9 cellular contexts compared by ENCODE assay signal in genomic region chr13:30308548-30308947, GRCh38. TPM values are rescaled to one million over a fixed set of nuclear protein-coding genes. Genes with fewer than 3 reads are reported as not detected.
DNase-seq lines count a peak whose midpoint lies in the region; ATAC-seq and TF ChIP-seq lines count a peak whose summit lies in the region.
"Had no signal": no experiment of that assay in that cellular context is flagged by ENCODE, and none has a peak within 500 bp of the region (broad histone marks: within the 10 kb centered on the region; RNA-seq: fewer than 3 reads in every experiment).

No MANE protein-coding gene starts in this region.

- CTCF ChIA-PET in CD8-positive, alpha-beta T cell (lab: Charles Lee) = interaction anchor here (0.8 kb wide), 2 partner anchors 9 to 153 kb away, joined by 3 read pairs; no protein-coding TSS in a partner anchor
- CTCF ChIA-PET in activated CD8-positive, alpha-beta T cell treated with anti-CD3 and anti-CD28 coated beads, Interleukin-2, amount 10 ng/mL, durations not matched to agents 7 days and 5 days (lab: Charles Lee) = interaction anchor here (0.8 to 5.5 kb wide), 5 partner anchors 35 to 193 kb away, joined by 3 to 29 read pairs (median 3); no protein-coding TSS in a partner anchor

- POLR2A ChIA-PET in CD8-positive, alpha-beta T cell (lab: Charles Lee) = interaction anchor here (1.0 to 2.2 kb wide), 2 partner anchors 87 to 111 kb away, joined by 3 to 6 read pairs; no protein-coding TSS in a partner anchor
- POLR2A ChIA-PET in activated CD8-positive, alpha-beta T cell treated with anti-CD3 and anti-CD28 coated beads, Interleukin-2, amount 10 ng/mL, durations not matched to agents 7 days and 5 days (lab: Charles Lee) = interaction anchor here (1.2 to 1.7 kb wide), 2 partner anchors 67 to 157 kb away, joined by 4 read pairs; partner anchors contain the start of gene HMGB1

- no peaks in the 10 kb centered on the region for H3K27me3 Mint-ChIP-seq in CD8-positive, alpha-beta T cell (ENCODE audit: low read depth)
- peaks cover 1% of the 10 kb centered on the region; the same call in 1 of the 2 replicates for H3K27me3 Mint-ChIP-seq in HFFc6 (ENCODE audit: insufficient read depth)
- no peaks in the 10 kb centered on the region for H3K27me3 Mint-ChIP-seq in activated CD8-positive, alpha-beta T cell treated with anti-CD3 and anti-CD28 coated beads, Interleukin-2, amount 10 ng/mL, durations not matched to agents 7 days and 5 days (ENCODE audit: low read depth)

- H3K9me3 Mint-ChIP-seq in CD8-positive, alpha-beta T cell = no peaks in the 10 kb centered on the region
- no peaks in the 10 kb centered on the region for H3K9me3 Mint-ChIP-seq in HFFc6
- no peaks in the 10 kb centered on the region for H3K9me3 Mint-ChIP-seq in activated CD8-positive, alpha-beta T cell treated with anti-CD3 and anti-CD28 coated beads, Interleukin-2, amount 10 ng/mL, durations not matched to agents 7 days and 5 days (ENCODE audit: insufficient read depth)

- no peaks in the 10 kb centered on the region for H3K9me3 ChIP-seq in CD8-positive, alpha-beta T cell (ENCODE audit: low read length)
- H3K9me3 ChIP-seq in lung (ENCODE audit: control insufficient read depth in 2 of 2, insufficient read depth in 1 of 2, low read length in 1 of 2) (no peaks in the 10 kb centered on the region), testis (no peaks in the 10 kb centered on the region)
- H3K9me3 ChIP-seq: spleen had no signal

- H3K27ac Mint-ChIP-seq in CD8-positive, alpha-beta T cell = no peak overlapping the region
- peak overlapping the region; percentile 84 for H3K27ac Mint-ChIP-seq in HFFc6
- no peak overlapping the region for H3K27ac Mint-ChIP-seq in activated CD8-positive, alpha-beta T cell treated with anti-CD3 and anti-CD28 coated beads, Interleukin-2, amount 10 ng/mL, durations not matched to agents 7 days and 5 days

- H3K4me3 Mint-ChIP-seq in CD8-positive, alpha-beta T cell = peak overlapping the region; percentile 52
- H3K4me3 Mint-ChIP-seq in HFFc6 = peak overlapping the region; percentile 5; the same call in 1 of the 2 replicates
- H3K4me3 Mint-ChIP-seq in activated CD8-positive, alpha-beta T cell treated with anti-CD3 and anti-CD28 coated beads, Interleukin-2, amount 10 ng/mL, durations not matched to agents 7 days and 5 days = peak overlapping the region; percentile 23

- no peak for TF ChIP-seq CTCF in CD8-positive, alpha-beta T cell (IDR thresholded peaks at IDR 0.05)
- no peak for TF ChIP-seq CTCF in HFFc6 (IDR thresholded peaks at IDR 0.05)
- TF ChIP-seq CTCF in lung (IDR thresholded peaks at IDR 0.05; ENCODE audit: control extremely low read depth, extremely low read depth) = no peak
- TF ChIP-seq CTCF in testis (IDR thresholded peaks at IDR 0.05) = no peak

- no peak overlapping the region for H3K4me3 ChIP-seq in CD8-positive, alpha-beta T cell (ENCODE audit: low read depth, low read length)
- H3K4me3 ChIP-seq in lung (no peak overlapping the region), testis (no peak overlapping the region)

- peaks cover 15% of the 10 kb centered on the region for H3K4me1 Mint-ChIP-seq in CD8-positive, alpha-beta T cell (ENCODE audit: low read depth)
- H3K4me1 Mint-ChIP-seq in HFFc6 (ENCODE audit: low read depth) = peaks cover 46% of the 10 kb centered on the region
- H3K4me1 Mint-ChIP-seq in activated CD8-positive, alpha-beta T cell treated with anti-CD3 and anti-CD28 coated beads, Interleukin-2, amount 10 ng/mL, durations not matched to agents 7 days and 5 days (ENCODE audit: low read depth) = peaks cover 34% of the 10 kb centered on the region

- H3K36me3 ChIP-seq in CD8-positive, alpha-beta T cell (ENCODE audit: insufficient read depth, low read length) = no peaks in the 10 kb centered on the region
- H3K36me3 ChIP-seq in lung (ENCODE audit: control insufficient read depth in 2 of 2, insufficient read depth in 2 of 2, low read length in 2 of 2) (no peaks in the 10 kb centered on the region), testis (ENCODE audit: low read depth, missing control alignments) (no peaks in the 10 kb centered on the region)
- H3K36me3 ChIP-seq: spleen had no signal

- no peak overlapping the region for H3K27ac ChIP-seq in CD8-positive, alpha-beta T cell (ENCODE audit: low read depth, low read length)
- H3K27ac ChIP-seq in lung (ENCODE audit: low read depth in 1 of 2, low read length in 1 of 2) (no peak overlapping the region), testis (no peak overlapping the region)

- no peak for DNase-seq in CD8-positive, alpha-beta T cell
- DNase-seq in HFFc6 (peak; percentile 31), lung (ENCODE audit: low spot score) (peak; percentile 59), NCI-H2029 treated with DMSO at 0.1 percent for 48 hours (lab: John Stamatoyannopoulos, UW) (no peak), midbrain (lab: John Stamatoyannopoulos, UW) (no peak), testis (no peak)
- no peak for DNase-seq in activated CD8-positive, alpha-beta T cell treated with anti-CD3 and anti-CD28 coated beads, Interleukin-2, amount 10 ng/mL, durations not matched to agents 7 days and 5 days
- DNase-seq: spleen had no signal

- ATAC-seq in CD8-positive, alpha-beta T cell = no peak
- ATAC-seq in activated CD8-positive, alpha-beta T cell treated with anti-CD3 and anti-CD28 coated beads, Interleukin-2, amount 10 ng/mL, durations not matched to agents 7 days and 5 days = no peak
- no peak for ATAC-seq in lung (ENCODE audit: insufficient read depth, low FRiP score)
- ATAC-seq in GM21360 (IDR thresholded peaks at IDR 0.05; ENCODE audit: unreplicated experiment) = no peak

- no peaks in the 10 kb centered on the region for H3K27me3 ChIP-seq in CD8-positive, alpha-beta T cell (ENCODE audit: insufficient read depth, low read length)
- H3K27me3 ChIP-seq in lung (ENCODE audit: control insufficient read depth, insufficient read depth) (no peaks in the 10 kb centered on the region), testis (no peaks in the 10 kb centered on the region)
- H3K27me3 ChIP-seq: spleen had no signal

- 39 to 47% methylated on average over 4 of the region's 4 CpGs for WGBS in lung, 2 donors
- WGBS in testis, 2 donors = 80 to 83% methylated on average over 4 of the region's 4 CpGs

- TF ChIP-seq POLR2A in testis (IDR thresholded peaks at IDR 0.05) = no peak

- intact Hi-C loops in CD8-positive, alpha-beta T cell (cut with DNase I, micrococcal nuclease) = loop anchor here (5.0 to 10.0 kb wide), 6 partner anchors 66 to 854 kb away; partner anchors contain the start of genes HSPH1 (in 1 of the 2) and USPL1 (in 1 of the 2)
- intact Hi-C loops in testis (cut with DNase I; ENCODE audit: low total_unique reads) = no loop called here

- peaks cover 3% of the 10 kb centered on the region for H3K36me3 Mint-ChIP-seq in CD8-positive, alpha-beta T cell
- peaks cover 12% of the 10 kb centered on the region for H3K36me3 Mint-ChIP-seq in HFFc6 (ENCODE audit: low read depth)
- H3K36me3 Mint-ChIP-seq in activated CD8-positive, alpha-beta T cell treated with anti-CD3 and anti-CD28 coated beads, Interleukin-2, amount 10 ng/mL, durations not matched to agents 7 days and 5 days (ENCODE audit: low read depth) = peaks cover 7% of the 10 kb centered on the region

- H3K4me1 ChIP-seq in CD8-positive, alpha-beta T cell (ENCODE audit: insufficient read depth, low read length) = peaks cover 10% of the 10 kb centered on the region
- H3K4me1 ChIP-seq in lung (ENCODE audit: control insufficient read depth in 2 of 2, insufficient read depth in 2 of 2, low read length in 2 of 2) = peaks cover 0 to 18% of the 10 kb centered on the region in 2 donors
- peaks cover 3% of the 10 kb centered on the region for H3K4me1 ChIP-seq in testis

RNA-seq across cellular contexts. Expression of gene KATNAL1, which starts 1.2 kb away (rescaled TPM):
- 1 to 10 TPM; 2.4 to 2.5 TPM for total RNA-seq in CD8-positive, alpha-beta T cell
- total RNA-seq in HFFc6 (2021; fragmentation: NEBNext Ultra II Directional; extraction: Animal tissue kit (Norgen Biotek cat#: 25700)) = 10 to 100 TPM; 48.2 to 71.4 (median 61.2) TPM
- total RNA-seq in activated CD8-positive, alpha-beta T cell treated with anti-CD3 and anti-CD28 coated beads, Interleukin-2, amount 10 ng/mL, durations not matched to agents 7 days and 5 days = 10 to 100 TPM; 29.4 to 30.4 TPM
- total RNA-seq in lung (10 to 100 TPM; 15.7 to 20.5 TPM), testis (10 to 100 TPM; 19.0 to 20.1 TPM)
- polyA plus RNA-seq in lung (1 to 10 TPM; 2.4 to 3.0 TPM), testis (ENCODE audit: insufficient read depth, low read depth, low replicate concordance) (40.5 TPM)

Comparison
In these comparisons a context has a peak if more than half of its experiments do, and no peak if none do; other contexts are left out.
1. DNase-seq: peak in HFFc6 (single experiment) and lung (single experiment); none in CD8-positive, alpha-beta T cell (0 of 7), activated CD8-positive, alpha-beta T cell treated with anti-CD3 and anti-CD28 coated beads, Interleukin-2, amount 10 ng/mL, durations not matched to agents 7 days and 5 days (single experiment), NCI-H2029 treated with DMSO at 0.1 percent for 48 hours (single experiment), midbrain (single experiment) and testis (single experiment).
2. RNA of gene KATNAL1, which starts 1.2 kb away (total RNA-seq): 48.2 to 71.4 TPM in HFFc6, 29.4 to 30.4 TPM in activated CD8-positive, alpha-beta T cell treated with anti-CD3 and anti-CD28 coated beads, Interleukin-2, amount 10 ng/mL, durations not matched to agents 7 days and 5 days, 15.7 to 20.5 TPM in lung and 19.0 to 20.1 TPM in testis; 2.4 to 2.5 TPM in CD8-positive, alpha-beta T cell; every median in the first group is over 4 times any median in the second.
3. Peak in every context shown above with its lines, with median percentiles within 50 percentile points of each other: H3K4me3 Mint-ChIP-seq.